ENCODE assay signal across 13 cellular contexts in the genomic region with DNA sequence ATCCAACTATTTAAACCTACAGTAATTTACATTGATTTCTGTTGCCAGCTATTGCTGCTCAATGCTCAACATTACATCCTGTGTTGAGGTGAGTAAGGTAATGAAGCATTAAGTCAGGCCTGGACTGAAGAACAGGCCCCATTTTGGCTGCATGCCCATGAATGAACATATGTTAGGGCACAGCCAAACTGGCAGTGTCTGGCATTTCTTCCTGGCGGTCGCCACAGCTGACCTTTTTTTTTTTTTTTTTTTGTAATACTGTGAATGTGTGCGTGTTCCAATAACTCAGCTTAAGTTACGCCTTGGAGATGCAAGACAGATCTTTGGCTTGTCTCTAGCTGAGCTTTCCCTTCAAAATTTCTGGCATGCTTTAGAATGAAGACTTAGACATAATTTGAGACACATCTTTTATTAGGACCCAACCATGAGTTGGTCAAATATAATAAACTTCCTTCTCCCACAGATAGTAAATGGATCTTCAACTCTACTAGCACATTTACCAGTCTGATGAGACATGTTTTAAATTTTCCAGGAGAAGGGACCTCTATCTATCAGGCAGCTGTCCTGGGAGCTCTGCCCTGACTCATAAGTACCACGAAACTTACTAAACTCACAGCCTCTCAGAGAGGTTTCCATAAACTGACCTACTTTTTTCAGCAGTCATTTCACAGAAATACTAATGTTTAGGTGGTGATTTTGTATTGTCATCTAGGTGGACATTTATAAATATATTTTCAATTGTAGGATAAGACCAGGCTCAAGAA.
A peak's percentile ranks its signal among the peaks of the same experiment; 100 is the strongest.
DNase-seq lines count a peak whose midpoint lies in the region; ATAC-seq and TF ChIP-seq lines count a peak whose summit lies in the region.
"Had no signal": no experiment of that assay in that cellular context is flagged by ENCODE, and none has a peak within 500 bp of the region (broad histone marks: within the 10 kb centered on the region; RNA-seq: fewer than 3 reads in every experiment).

No MANE protein-coding gene starts in this region.

- peaks cover 0 to 6% (median 0%) of the 10 kb centered on the region in 3 donors for H3K9me3 ChIP-seq in skeletal muscle tissue (ENCODE audit: control insufficient read depth in 3 of 3, low read length in 3 of 3)

- H3K27ac Mint-ChIP-seq in activated T-cell treated with anti-CD3 and anti-CD28 coated beads, Interleukin-2, amount 50 U/mL, for 24 hours, result peak overlapping the region; percentile 69
- H3K27ac Mint-ChIP-seq: dendritic cell treated with granulocyte-macrophage colony-stimulating factor and Interleukin-4, amounts not matched to agents 40 ng/mL and 50 ng/mL, for 4 days had no signal

- H3K9me3 Mint-ChIP-seq in activated T-cell treated with anti-CD3 and anti-CD28 coated beads, Interleukin-2, amount 50 U/mL, for 24 hours, result peaks cover 8% of the 10 kb centered on the region

- H3K27ac ChIP-seq in skeletal muscle tissue (ENCODE audit: low read depth, low read length), result peak overlapping the region; percentile 22

- H3K9ac ChIP-seq in skeletal muscle tissue (ENCODE audit: low read depth in 1 of 3, low read length in 3 of 3), result no peak overlapping the region

- peaks cover 27% of the 10 kb centered on the region for H3K4me1 Mint-ChIP-seq in activated T-cell treated with anti-CD3 and anti-CD28 coated beads, Interleukin-2, amount 50 U/mL, for 24 hours (ENCODE audit: low read depth)

- no peak for ATAC-seq in GM18870 (IDR thresholded peaks at IDR 0.05; ENCODE audit: unreplicated experiment)
- ATAC-seq: left colon had no signal

- H3K4me3 Mint-ChIP-seq in activated T-cell treated with anti-CD3 and anti-CD28 coated beads, Interleukin-2, amount 50 U/mL, for 24 hours, result no peak overlapping the region
- H3K4me3 Mint-ChIP-seq: dendritic cell treated with granulocyte-macrophage colony-stimulating factor and Interleukin-4, amounts not matched to agents 40 ng/mL and 50 ng/mL, for 4 days had no signal

- H3K4me3 ChIP-seq in epithelial cell of esophagus (ENCODE audit: low read length) (no peak overlapping the region), skeletal muscle tissue (ENCODE audit: low read length in 3 of 3) (peak overlapping the region in 1 of 3 donors; percentile 5)

- no peak for DNase-seq in activated T-cell treated with anti-CD3 and anti-CD28 coated beads, Interleukin-2, amount 50 U/mL, for 24 hours
- DNase-seq in activated T-cell treated with anti-CD3 and anti-CD28 coated beads, Interleukin-2, amount 50 U/mL, for 48 hours, result no peak
- DNase-seq in NCI-H226 (peak; percentile 50), epithelial cell of esophagus (ENCODE audit: low read depth) (peak; percentile 95), AML-193 (lab: John Stamatoyannopoulos, UW) (no peak), GOT3 (lab: John Stamatoyannopoulos, UW) (no peak)
- DNase-seq: activated T-cell treated with anti-CD3 and anti-CD28 coated beads for 4 hours, NCI-H1436 treated with DMSO at 0.1 percent for 48 hours, T-helper 2 cell had no signal

- no peaks in the 10 kb centered on the region for H3K27me3 Mint-ChIP-seq in activated T-cell treated with anti-CD3 and anti-CD28 coated beads, Interleukin-2, amount 50 U/mL, for 24 hours

- H3K36me3 ChIP-seq in skeletal muscle tissue (ENCODE audit: control insufficient read depth in 3 of 3, insufficient read depth in 3 of 3, low read length in 3 of 3), result no peaks in the 10 kb centered on the region

- no peaks in the 10 kb centered on the region for H3K27me3 ChIP-seq in skeletal muscle tissue (ENCODE audit: control insufficient read depth in 3 of 3, insufficient read depth in 3 of 3, low read length in 3 of 3)

- H3K4me1 ChIP-seq in skeletal muscle tissue (ENCODE audit: control insufficient read depth in 3 of 3, insufficient read depth in 3 of 3, low read length in 3 of 3), result no peaks in the 10 kb centered on the region

- TF ChIP-seq CTCF in epithelial cell of esophagus (IDR thresholded peaks at IDR 0.05; ENCODE audit: insufficient read depth, low read depth, low read length, missing control alignments), result no peak

- no peaks in the 10 kb centered on the region for H3K36me3 Mint-ChIP-seq in activated T-cell treated with anti-CD3 and anti-CD28 coated beads, Interleukin-2, amount 50 U/mL, for 24 hours (ENCODE audit: low read depth)

Comparison
In these comparisons a context has a peak if more than half of its experiments do, and no peak if none do; other contexts are left out.
1. DNase-seq: peak in NCI-H226 (single experiment) and epithelial cell of esophagus (single experiment); none in activated T-cell treated with anti-CD3 and anti-CD28 coated beads, Interleukin-2, amount 50 U/mL, for 24 hours (single experiment), activated T-cell treated with anti-CD3 and anti-CD28 coated beads, Interleukin-2, amount 50 U/mL, for 48 hours (0 of 2), AML-193 (0 of 2) and GOT3 (single experiment).